24 cellular contexts compared by ENCODE assay signal in the genomic region with DNA sequence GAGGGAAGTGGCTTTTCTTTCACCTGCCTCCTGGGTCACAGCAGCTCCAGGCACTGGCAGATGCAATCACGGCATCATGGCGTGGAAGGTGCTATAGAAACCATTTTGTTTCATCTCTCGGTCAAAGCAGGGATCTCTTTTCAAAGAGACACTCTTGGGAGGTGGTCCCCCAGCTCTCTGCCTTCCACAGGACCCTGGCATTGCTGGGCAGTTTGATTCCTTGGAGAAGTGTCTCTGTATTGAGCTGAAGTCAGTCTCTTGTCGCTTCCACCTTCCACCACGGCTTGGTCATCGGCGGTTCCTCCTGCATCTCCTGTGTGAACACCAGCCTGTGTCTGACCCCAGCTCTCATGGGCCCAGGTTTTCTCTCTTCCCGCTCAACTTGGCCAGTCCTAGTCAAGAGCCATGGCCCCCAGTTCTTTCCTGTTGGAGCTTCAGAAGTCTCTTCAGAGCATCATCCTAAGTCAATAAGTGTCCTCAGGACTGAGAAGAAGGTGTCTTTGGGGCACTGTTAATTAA. TPM values are rescaled to one million over a fixed set of nuclear protein-coding genes. Genes with fewer than 3 reads are reported as not detected.
DNase-seq lines count a peak whose midpoint lies in the region; ATAC-seq, FAIRE-seq and TF ChIP-seq lines count a peak whose summit lies in the region.
"Had no signal": no experiment of that assay in that cellular context is flagged by ENCODE, and none has a peak within 500 bp of the region (broad histone marks: within the 10 kb centered on the region; RNA-seq: fewer than 3 reads in every experiment).

No MANE protein-coding gene starts in this region.

- peaks cover 17 to 20% of the 10 kb centered on the region in 2 donors for H3K4me1 ChIP-seq in esophagus (ENCODE audit: control insufficient read depth in 2 of 2, insufficient read depth in 2 of 2, low read length in 1 of 2)
- H3K4me1 ChIP-seq in neutrophil (ENCODE audit: control insufficient read depth in 1 of 2, insufficient read depth in 1 of 2, low read depth in 1 of 2, low read length in 1 of 2): peaks cover 86 to 93% of the 10 kb centered on the region in 2 experiments
- H3K4me1 ChIP-seq: HAP-1 had no signal

- H3K36me3 Mint-ChIP-seq in natural killer cell: no peaks in the 10 kb centered on the region
- no peaks in the 10 kb centered on the region for H3K36me3 Mint-ChIP-seq in natural killer cell treated with Interleukin-12 subunit alpha and Interleukin-12 subunit beta and Interleukin-15 and Interleukin-18, amount 100 ng/mL, for 72 hours
- H3K36me3 Mint-ChIP-seq in activated CD4-positive, alpha-beta memory T cell treated with anti-CD3 and anti-CD28 coated beads for 36 hours: no peaks in the 10 kb centered on the region
- H3K36me3 Mint-ChIP-seq: CD4-positive, alpha-beta memory T cell had no signal

- H3K9me3 Mint-ChIP-seq in natural killer cell: no peaks in the 10 kb centered on the region
- no peaks in the 10 kb centered on the region for H3K9me3 Mint-ChIP-seq in natural killer cell treated with Interleukin-12 subunit alpha and Interleukin-12 subunit beta and Interleukin-15 and Interleukin-18, amount 100 ng/mL, for 72 hours
- H3K9me3 Mint-ChIP-seq in activated CD4-positive, alpha-beta memory T cell treated with anti-CD3 and anti-CD28 coated beads for 36 hours: no peaks in the 10 kb centered on the region

- TF ChIP-seq POLR2A in GM12891 (IDR thresholded peaks at IDR 0.05; ENCODE audit: low read depth, low read length): no peak

- H3K4me1 Mint-ChIP-seq in natural killer cell: peaks cover 42 to 49% of the 10 kb centered on the region in 2 donors
- H3K4me1 Mint-ChIP-seq in natural killer cell treated with Interleukin-12 subunit alpha and Interleukin-12 subunit beta and Interleukin-15 and Interleukin-18, amount 100 ng/mL, for 72 hours (ENCODE audit: low read depth in 2 of 2): peaks cover 22 to 37% of the 10 kb centered on the region in 2 donors
- H3K4me1 Mint-ChIP-seq in activated CD4-positive, alpha-beta memory T cell treated with anti-CD3 and anti-CD28 coated beads for 36 hours (ENCODE audit: low read depth): peaks cover 11% of the 10 kb centered on the region

- no peak for ATAC-seq in natural killer cell
- ATAC-seq in natural killer cell treated with Interleukin-12 subunit alpha and Interleukin-12 subunit beta and Interleukin-15 and Interleukin-18, amount 100 ng/mL, for 72 hours: no peak
- ATAC-seq: GM23338 had no signal

- H3K27me3 Mint-ChIP-seq in natural killer cell (ENCODE audit: low read depth in 2 of 2): peaks cover 6 to 12% of the 10 kb centered on the region in 2 donors
- peaks cover 0 to 5% of the 10 kb centered on the region in 2 donors for H3K27me3 Mint-ChIP-seq in natural killer cell treated with Interleukin-12 subunit alpha and Interleukin-12 subunit beta and Interleukin-15 and Interleukin-18, amount 100 ng/mL, for 72 hours
- H3K27me3 Mint-ChIP-seq in activated CD4-positive, alpha-beta memory T cell treated with anti-CD3 and anti-CD28 coated beads for 36 hours: peaks cover 25% of the 10 kb centered on the region

- POLR2A ChIA-PET in activated CD4-positive, alpha-beta memory T cell treated with anti-CD3 and anti-CD28 coated beads for 36 hours (lab: Charles Lee): no interaction called here

- DNase-seq in natural killer cell (no peak), C1 segment of cervical spinal cord (lab: John Stamatoyannopoulos, UW) (no peak), GM12891 (ENCODE audit: insufficient read length, low spot score) (no peak), NCI-H1105 treated with DMSO at 0.1 percent for 48 hours (lab: John Stamatoyannopoulos, UW) (no peak)
- DNase-seq in natural killer cell treated with Interleukin-12 subunit alpha and Interleukin-12 subunit beta and Interleukin-15 and Interleukin-18, amount 100 ng/mL, for 72 hours (ENCODE audit: low spot score): no peak
- DNase-seq in activated CD4-positive, alpha-beta memory T cell treated with anti-CD3 and anti-CD28 coated beads for 36 hours: no peak
- DNase-seq: CD4-positive, alpha-beta memory T cell; KG1; NCI-H1092 treated with DMSO at 0.1 percent for 48 hours; NCI-H146; NCI-H2029 treated with DMSO at 0.1 percent for 48 hours; NCI-H345; NCI-H524; NCI-H82; Peyer's patch; SJCRH30 had no signal

- H3K4me3 ChIP-seq in esophagus (ENCODE audit: low read depth in 1 of 2, low read length in 2 of 2) (no peak overlapping the region), neutrophil (ENCODE audit: low read depth in 1 of 2, low read length in 1 of 2) (no peak overlapping the region)
- H3K4me3 ChIP-seq: GM23338, HAP-1, Peyer's patch, SJCRH30 had no signal

- WGBS in esophagus, 2 donors: 94 to 98% methylated on average over 8 of the region's 8 CpGs

- no peak for FAIRE-seq in GM12891 (lab: Jason Lieb, UNC)
- FAIRE-seq: A204.1, GM12892, HTR-8/SVneo had no signal

- no peak overlapping the region for H3K27ac Mint-ChIP-seq in natural killer cell
- no peak overlapping the region for H3K27ac Mint-ChIP-seq in natural killer cell treated with Interleukin-12 subunit alpha and Interleukin-12 subunit beta and Interleukin-15 and Interleukin-18, amount 100 ng/mL, for 72 hours
- no peak overlapping the region for H3K27ac Mint-ChIP-seq in activated CD4-positive, alpha-beta memory T cell treated with anti-CD3 and anti-CD28 coated beads for 36 hours
- H3K27ac Mint-ChIP-seq: B cell, GM23338 had no signal

- TF ChIP-seq CTCF in natural killer cell (IDR thresholded peaks at IDR 0.05) (no peak), neutrophil (IDR thresholded peaks at IDR 0.05) (no peak)

- no peaks in the 10 kb centered on the region for H3K36me3 ChIP-seq in esophagus (ENCODE audit: control insufficient read depth in 2 of 2, insufficient read depth in 2 of 2, low read length in 1 of 2)
- no peaks in the 10 kb centered on the region for H3K36me3 ChIP-seq in neutrophil
- H3K36me3 ChIP-seq: HAP-1, Peyer's patch, SJCRH30 had no signal

- H3K27ac ChIP-seq in esophagus (ENCODE audit: low read depth in 2 of 2, low read length in 1 of 2) (peak overlapping the region; percentile 74 to 85), neutrophil (peak overlapping the region; percentile 79)
- H3K27ac ChIP-seq: Peyer's patch, SJCRH30 had no signal

- H3K27me3 ChIP-seq in esophagus (ENCODE audit: control insufficient read depth in 1 of 2, insufficient read depth in 2 of 2, low read length in 2 of 2) (no peaks in the 10 kb centered on the region), neutrophil (peaks cover 6% of the 10 kb centered on the region)
- H3K27me3 ChIP-seq: Peyer's patch had no signal

- intact Hi-C loops in natural killer cell (cut with micrococcal nuclease): no loop called here
- intact Hi-C loops in activated CD4-positive, alpha-beta memory T cell treated with anti-CD3 and anti-CD28 coated beads for 36 hours (cut with micrococcal nuclease): no loop called here

- CTCF ChIA-PET in activated CD4-positive, alpha-beta memory T cell treated with anti-CD3 and anti-CD28 coated beads for 36 hours (lab: Charles Lee): no interaction called here

- peak overlapping the region; percentile 53 for H3K4me3 Mint-ChIP-seq in natural killer cell
- H3K4me3 Mint-ChIP-seq in natural killer cell treated with Interleukin-12 subunit alpha and Interleukin-12 subunit beta and Interleukin-15 and Interleukin-18, amount 100 ng/mL, for 72 hours: no peak overlapping the region
- H3K4me3 Mint-ChIP-seq in activated CD4-positive, alpha-beta memory T cell treated with anti-CD3 and anti-CD28 coated beads for 36 hours: no peak overlapping the region
- H3K4me3 Mint-ChIP-seq: B cell; CD4-positive, alpha-beta memory T cell; GM23338 had no signal

- H3K9me3 ChIP-seq in esophagus (ENCODE audit: control insufficient read depth in 2 of 2, insufficient read depth in 1 of 2, low read depth in 1 of 2, low read length in 1 of 2) (no peaks in the 10 kb centered on the region), neutrophil (no peaks in the 10 kb centered on the region)
- H3K9me3 ChIP-seq: HAP-1, Peyer's patch had no signal

TF ChIP-seq in GM12891, 5 proteins besides CTCF, POLR2A, EP300 and RAD21:
- TF ChIP-seq SPI1 (IDR thresholded peaks at IDR 0.05; ENCODE audit: low read depth, low read length): no peak
- TF ChIP-seq POU2F2 (IDR thresholded peaks at IDR 0.05; ENCODE audit: low read depth, low read length): no peak
- TF ChIP-seq TAF1 (IDR thresholded peaks at IDR 0.05; ENCODE audit: low read depth, low read length): no peak
- TF ChIP-seq PAX5 (IDR thresholded peaks at IDR 0.05; ENCODE audit: insufficient read depth, low read length, severe bottlenecking): no peak
- TF ChIP-seq POLR2AphosphoS5 (IDR thresholded peaks at IDR 0.05; ENCODE audit: low read depth, low read length): no peak

RNA-seq across cellular contexts. Expression of gene HDAC4, which starts 42.3 kb away (rescaled TPM):
- 100 to 1,000 TPM in 2 of 3 donors, 10 to 100 TPM in 1; 74.9 to 105 (median 100) TPM for total RNA-seq in natural killer cell
- 10 to 100 TPM; 22.3 to 48.6 TPM for total RNA-seq in natural killer cell treated with Interleukin-12 subunit alpha and Interleukin-12 subunit beta and Interleukin-15 and Interleukin-18, amount 100 ng/mL, for 72 hours
- 10 to 100 TPM in 1 of 2 donors, 1 to 10 TPM in 1; 5.9 to 10.2 TPM for polyA plus RNA-seq in esophagus
- 4.0 TPM for polyA plus RNA-seq in GM12891 (2012; ENCODE audit: low read depth, missing spikeins)
- total RNA-seq in activated CD4-positive, alpha-beta memory T cell treated with anti-CD3 and anti-CD28 coated beads for 36 hours: 10 to 100 TPM; 30.0 to 35.8 TPM
